Comparison of ENCODE assay signal across 9 cellular contexts in the genomic region with DNA sequence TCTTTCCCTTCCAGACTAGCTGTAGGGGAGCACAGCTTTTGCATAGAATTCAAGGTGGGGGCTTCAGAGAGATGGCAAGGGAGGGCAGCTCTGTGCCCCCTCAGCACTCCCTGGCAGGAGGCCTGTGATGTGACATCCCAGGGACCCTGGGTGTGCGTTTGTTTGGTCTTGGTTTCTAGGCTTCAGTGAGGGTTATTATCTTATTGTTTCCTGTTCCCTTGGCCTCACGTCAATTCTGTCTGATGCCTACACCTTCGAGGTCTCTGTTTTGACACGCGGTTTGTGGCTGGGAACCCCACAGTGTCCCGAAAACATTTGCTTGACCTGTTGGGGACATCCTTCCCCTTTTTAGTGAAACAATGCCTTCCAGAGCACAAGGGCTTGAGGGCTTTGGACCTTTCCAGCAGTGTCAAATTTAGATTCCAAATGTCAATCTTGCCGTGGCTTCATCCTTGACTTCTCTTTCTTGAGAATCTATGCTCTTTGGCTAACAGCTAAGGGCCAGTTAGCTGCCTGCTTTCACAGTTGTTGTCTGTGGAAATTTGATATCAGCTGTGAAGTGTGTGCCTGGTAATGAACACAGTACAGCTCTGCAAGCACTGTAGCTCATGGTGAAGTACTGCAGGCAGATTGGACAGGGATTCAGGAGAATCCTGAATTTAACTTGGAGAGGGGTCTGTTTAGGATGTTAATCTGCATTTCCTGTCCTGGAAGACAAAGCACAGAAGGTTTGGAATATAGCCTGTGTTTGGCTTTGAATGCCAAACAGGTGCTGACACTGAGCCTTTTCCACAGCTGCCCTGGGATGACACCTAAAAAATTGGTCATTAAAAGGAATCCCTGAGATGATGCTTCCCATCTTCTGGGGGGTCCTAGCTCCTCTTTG.
A peak's percentile ranks its signal among the peaks of the same experiment; 100 is the strongest.
DNase-seq lines count a peak whose midpoint lies in the region; ATAC-seq and TF ChIP-seq lines count a peak whose summit lies in the region.
"Had no signal": no experiment of that assay in that cellular context is flagged by ENCODE, and none has a peak within 500 bp of the region (broad histone marks: within the 10 kb centered on the region; RNA-seq: fewer than 3 reads in every experiment).

No MANE protein-coding gene starts in this region.

- H3K27ac ChIP-seq in endodermal cell (ENCODE audit: low read depth, low read length) = peak overlapping the region; percentile 3

- no peak for TF ChIP-seq CTCF in endodermal cell (conservative IDR thresholded peaks at IDR 0.05)

- 76 to 80% methylated on average over 5 to 7 of the region's 7 CpGs for WGBS in endodermal cell (ENCODE audit: insufficient coverage in 1 of 2, insufficient read length in 1 of 2), 2 experiments

- no peak overlapping the region for H3K4me3 Mint-ChIP-seq in endodermal cell
- H3K4me3 Mint-ChIP-seq: activated CD4-positive, alpha-beta T cell treated with anti-CD3 and anti-CD28 coated beads, Interleukin-2, amount 10 ng/mL, durations not matched to agents 24 days and 14 days had no signal

- H3K4me3 ChIP-seq in endodermal cell (ENCODE audit: low read length) = no peak overlapping the region

- H3K9me3 ChIP-seq in endodermal cell (ENCODE audit: control insufficient read depth, low read length) = peaks cover 5% of the 10 kb centered on the region

- H3K9ac ChIP-seq in endodermal cell (ENCODE audit: extremely low read depth, low read length, poor library complexity, severe bottlenecking) = no peak overlapping the region

- ATAC-seq in GM21381 (IDR thresholded peaks at IDR 0.05; ENCODE audit: unreplicated experiment) = peak; percentile 84

- DNase-seq in COLO668 (lab: John Stamatoyannopoulos, UW; ENCODE audit: unreplicated experiment) (peak; percentile 14), MV-4-11 (lab: John Stamatoyannopoulos, UW) (peak; percentile 63), endodermal cell (no peak), GM19240 (ENCODE audit: insufficient read length, low spot score) (no peak), UCSD-AML1 (lab: John Stamatoyannopoulos, UW; ENCODE audit: unreplicated experiment) (no peak), NCI-H526 treated with DMSO at 0.1 percent for 48 hours (lab: John Stamatoyannopoulos, UW) (no peak)
- DNase-seq in stimulated activated CD4-positive, alpha-beta T cell treated with anti-CD3 and anti-CD28 coated beads, Interleukin-1b, Interleukin-23, amount 100 ng/mL, for 48 hours = no peak
- DNase-seq: activated CD4-positive, alpha-beta T cell treated with anti-CD3 and anti-CD28 coated beads, Interleukin-2, amount 10 ng/mL, durations not matched to agents 24 days and 14 days had no signal

- H3K27me3 ChIP-seq in endodermal cell (ENCODE audit: control insufficient read depth, insufficient read depth, low read length, poor library complexity, severe bottlenecking) = no peaks in the 10 kb centered on the region

- H3K27ac Mint-ChIP-seq in endodermal cell = no peak overlapping the region
- H3K27ac Mint-ChIP-seq: activated CD4-positive, alpha-beta T cell treated with anti-CD3 and anti-CD28 coated beads, Interleukin-2, amount 10 ng/mL, durations not matched to agents 24 days and 14 days had no signal

- H3K4me1 Mint-ChIP-seq in endodermal cell = peaks cover 24% of the 10 kb centered on the region

- peaks cover 10% of the 10 kb centered on the region for H3K9me3 Mint-ChIP-seq in endodermal cell

- H3K36me3 ChIP-seq in endodermal cell (ENCODE audit: control insufficient read depth, insufficient read depth, low read length) = no peaks in the 10 kb centered on the region

- H3K36me3 Mint-ChIP-seq in endodermal cell (ENCODE audit: low read depth) = no peaks in the 10 kb centered on the region

- peaks cover 15% of the 10 kb centered on the region for H3K4me1 ChIP-seq in endodermal cell (ENCODE audit: control insufficient read depth, insufficient read depth, low read length)

- no peaks in the 10 kb centered on the region for H3K27me3 Mint-ChIP-seq in endodermal cell (ENCODE audit: insufficient read depth)

Comparison
In these comparisons a context has a peak if more than half of its experiments do, and no peak if none do; other contexts are left out.
1. DNase-seq: peak in COLO668 (single experiment) and MV-4-11 (single experiment); none in endodermal cell (single experiment), GM19240 (single experiment), UCSD-AML1 (single experiment), stimulated activated CD4-positive, alpha-beta T cell treated with anti-CD3 and anti-CD28 coated beads, Interleukin-1b, Interleukin-23, amount 100 ng/mL, for 48 hours (single experiment) and NCI-H526 treated with DMSO at 0.1 percent for 48 hours (single experiment).